Comparison of ENCODE assay signal across 15 cellular contexts in genomic region chr5:102627311-102627710, GRCh38.
A peak's percentile ranks its signal among the peaks of the same experiment; 100 is the strongest.
DNase-seq lines count a peak whose midpoint lies in the region; ATAC-seq and TF ChIP-seq lines count a peak whose summit lies in the region.
"Had no signal": no experiment of that assay in that cellular context is flagged by ENCODE, and none has a peak within 500 bp of the region (broad histone marks: within the 10 kb centered on the region; RNA-seq: fewer than 3 reads in every experiment).

No MANE protein-coding gene starts in this region.

- TF ChIP-seq CTCF in choroid plexus epithelial cell (conservative IDR thresholded peaks at IDR 0.05; ENCODE audit: low read depth, low read length) (no peak), osteoblast (IDR thresholded peaks at IDR 0.05; ENCODE audit: extremely low read depth, low read depth, low read length) (no peak)

- H3K27me3 ChIP-seq in osteoblast (ENCODE audit: insufficient read depth, low read length): no peaks in the 10 kb centered on the region
- H3K27me3 ChIP-seq: adrenal gland, transverse colon had no signal

- H4K20me1 ChIP-seq in osteoblast (ENCODE audit: insufficient read depth, low read length): no peaks in the 10 kb centered on the region

- H3K36me3 ChIP-seq in osteoblast (ENCODE audit: insufficient read depth, low read length): no peaks in the 10 kb centered on the region
- H3K36me3 ChIP-seq: adrenal gland, transverse colon had no signal

- H3K9me3 ChIP-seq in osteoblast (ENCODE audit: low read depth, low read length): no peaks in the 10 kb centered on the region
- H3K9me3 ChIP-seq: adrenal gland, mucosa of descending colon, transverse colon had no signal

- H3K4me1 ChIP-seq in osteoblast (ENCODE audit: insufficient read depth, low read length): peaks cover 24% of the 10 kb centered on the region
- H3K4me1 ChIP-seq: parathyroid adenoma had no signal

- no peak overlapping the region for H2AFZ ChIP-seq in osteoblast (ENCODE audit: low read length)
- H2AFZ ChIP-seq: parathyroid adenoma had no signal

- H3K79me2 ChIP-seq in osteoblast (ENCODE audit: insufficient read depth, low read length): no peaks in the 10 kb centered on the region
- H3K79me2 ChIP-seq: parathyroid adenoma had no signal

- H3K27ac ChIP-seq in osteoblast (ENCODE audit: low read depth, low read length): peak overlapping the region; percentile 76
- H3K27ac ChIP-seq: C4-2B, parathyroid adenoma, transverse colon had no signal

- peak overlapping the region; percentile 17 for H3K4me2 ChIP-seq in osteoblast (ENCODE audit: insufficient read depth, low read length)

- ATAC-seq in GM21526 (IDR thresholded peaks at IDR 0.05; ENCODE audit: low FRiP score, unreplicated experiment): no peak
- ATAC-seq: activated T-cell treated with anti-CD3 and anti-CD28 coated beads, Interleukin-2, amount 50 U/mL, for 72 hours; mucosa of descending colon had no signal

- H3K4me3 ChIP-seq in choroid plexus epithelial cell (ENCODE audit: low read depth, low read length) (no peak overlapping the region), osteoblast (ENCODE audit: insufficient read depth, low read length) (no peak overlapping the region)
- H3K4me3 ChIP-seq: adrenal gland, mucosa of descending colon, transverse colon had no signal

- DNase-seq in EH (ENCODE audit: low read depth) (peak; percentile 61), NCI-H526 (lab: John Stamatoyannopoulos, UW) (peak; percentile 11 to 24), choroid plexus epithelial cell (ENCODE audit: low read depth) (peak; percentile 37), osteoblast (ENCODE audit: insufficient read length, low spot score, missing footprints) (peak; percentile 21), hypothalamus (lab: John Stamatoyannopoulos, UW) (no peak), NCI-H2196 treated with DMSO at 0.1 percent for 48 hours (lab: John Stamatoyannopoulos, UW; ENCODE audit: unreplicated experiment) (no peak)
- no peak for DNase-seq in stimulated activated CD4-positive, alpha-beta T cell treated with anti-CD3 and anti-CD28 coated beads, Interleukin-1b, Interleukin-23, amount 100 ng/mL, for 48 hours
- DNase-seq: activated T-cell treated with anti-CD3 and anti-CD28 coated beads, Interleukin-2, amount 50 U/mL, for 72 hours; adrenal gland; mucosa of descending colon; NCI-H1436; transverse colon had no signal

Comparison
In these comparisons a context has a peak if more than half of its experiments do, and no peak if none do; other contexts are left out.
1. DNase-seq: peak in EH (single experiment), NCI-H526 (2 of 2), choroid plexus epithelial cell (single experiment) and osteoblast (single experiment); none in hypothalamus (0 of 51), stimulated activated CD4-positive, alpha-beta T cell treated with anti-CD3 and anti-CD28 coated beads, Interleukin-1b, Interleukin-23, amount 100 ng/mL, for 48 hours (single experiment) and NCI-H2196 treated with DMSO at 0.1 percent for 48 hours (single experiment).